In the genomic region with DNA sequence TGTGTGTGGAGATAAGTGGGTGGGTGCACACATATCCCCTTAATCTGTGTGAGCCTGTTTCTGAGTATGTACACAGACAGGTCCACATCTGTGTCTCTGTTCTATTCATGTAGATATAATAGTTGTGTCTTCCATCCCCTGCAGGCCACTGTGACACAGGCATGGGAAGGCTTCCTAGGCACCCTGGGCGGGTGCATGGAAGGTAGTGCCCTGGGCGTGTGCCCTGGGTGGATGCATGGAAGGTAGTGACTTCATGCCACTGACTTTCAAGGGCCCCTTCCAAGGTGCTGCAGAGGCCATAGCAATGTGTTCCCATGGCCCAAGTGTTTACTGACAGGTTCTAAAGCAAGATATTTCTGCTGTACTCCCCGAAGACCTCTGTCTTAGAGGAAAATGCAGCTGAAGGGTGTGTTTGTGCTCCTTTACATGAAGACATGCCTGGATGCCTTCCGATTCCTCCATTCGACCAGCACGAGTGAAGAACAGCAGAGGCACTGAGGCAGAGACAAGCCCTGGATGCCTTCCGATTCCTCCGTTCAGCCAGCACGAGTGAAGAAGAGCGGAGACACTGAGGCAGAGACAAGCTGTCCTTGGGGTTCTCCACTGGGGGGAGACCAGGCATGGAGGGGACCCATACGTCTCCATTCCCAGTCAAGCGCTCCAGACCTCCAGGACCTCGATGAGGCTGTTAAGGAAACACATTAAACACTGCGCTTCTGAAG, we compare ENCODE assay signal across 28 cellular contexts.
"Had no signal": no experiment of that assay in that cellular context is flagged by ENCODE, and none has a peak within 500 bp of the region (broad histone marks: within the 10 kb centered on the region; RNA-seq: fewer than 3 reads in every experiment).

No MANE protein-coding gene starts in this region.

- H3K4me1 ChIP-seq: left lung, lower lobe of right lung, testis, transverse colon had no signal

- H3K36me3 Mint-ChIP-seq: activated naive CD4-positive, alpha-beta T cell treated with anti-CD3 and anti-CD28 coated beads, Interleukin-2, amount 50 U/mL, for 24 hours; immature natural killer cell; natural killer cell treated with Interleukin-12 subunit alpha and Interleukin-12 subunit beta and Interleukin-15 and Interleukin-18, amount 100 ng/mL, for 72 hours had no signal

- H3K27ac Mint-ChIP-seq: activated naive CD8-positive, alpha-beta T cell treated with anti-CD3 and anti-CD28 coated beads, Interleukin-2, amount 50 U/mL, for 24 hours; immature natural killer cell; natural killer cell treated with Interleukin-12 subunit alpha and Interleukin-12 subunit beta and Interleukin-15 and Interleukin-18, amount 100 ng/mL, for 72 hours; T-helper 1 cell treated with Interleukin-12 subunit alpha and Interleukin-12 subunit beta and Interleukin-4 antibody, amounts not matched to agents 30 μg/mL and 1 μg/mL, for 36 hours had no signal

- DNase-seq: activated CD4-positive, alpha-beta T cell treated with anti-CD3 and anti-CD28 coated beads for 4 hours; activated CD4-positive, alpha-beta T cell treated with anti-CD3 and anti-CD28 coated beads, Interleukin-2, amount 50 U/mL, for 4 hours; activated gamma-delta T cell treated with Interleukin-2 at 50 U/mL for 16 hours; activated naive CD8-positive, alpha-beta T cell treated with anti-CD3 and anti-CD28 coated beads, Interleukin-2, amount 50 U/mL, for 24 hours; amygdala; central memory CD4-positive, alpha-beta T cell; dermis blood vessel endothelial cell; effector CD8-positive, alpha-beta T cell; immature natural killer cell; kidney glomerular epithelial cell; lower lobe of right lung; mesenchymal stem cell; SK-N-SH; stimulated activated naive CD4-positive, alpha-beta T cell; SW 1271; T-helper 9 cell; testis; transverse colon had no signal

- H3K9me3 ChIP-seq: left lung, lower lobe of right lung, SK-N-SH, testis, transverse colon had no signal

- H3K27me3 ChIP-seq: hepatocyte, left lung, testis, transverse colon had no signal

- H3K9me3 Mint-ChIP-seq: activated naive CD8-positive, alpha-beta T cell treated with anti-CD3 and anti-CD28 coated beads, Interleukin-2, amount 50 U/mL, for 24 hours; natural killer cell treated with Interleukin-12 subunit alpha and Interleukin-12 subunit beta and Interleukin-15 and Interleukin-18, amount 100 ng/mL, for 72 hours; T-helper 1 cell treated with Interleukin-12 subunit alpha and Interleukin-12 subunit beta and Interleukin-4 antibody, amounts not matched to agents 30 μg/mL and 1 μg/mL, for 36 hours had no signal

- H3K4me3 ChIP-seq: hepatocyte, left lung, lower lobe of right lung, testis, transverse colon had no signal

- H3K27me3 Mint-ChIP-seq: activated naive CD4-positive, alpha-beta T cell treated with anti-CD3 and anti-CD28 coated beads, Interleukin-2, amount 50 U/mL, for 24 hours; activated naive CD8-positive, alpha-beta T cell treated with anti-CD3 and anti-CD28 coated beads, Interleukin-2, amount 50 U/mL, for 24 hours had no signal

- ATAC-seq: activated naive CD8-positive, alpha-beta T cell treated with anti-CD3 and anti-CD28 coated beads, Interleukin-2, amount 50 U/mL, for 24 hours; left lung; lower lobe of right lung had no signal

- H3K4me1 Mint-ChIP-seq: activated naive CD4-positive, alpha-beta T cell treated with anti-CD3 and anti-CD28 coated beads, Interleukin-2, amount 50 U/mL, for 24 hours; activated naive CD8-positive, alpha-beta T cell treated with anti-CD3 and anti-CD28 coated beads, Interleukin-2, amount 50 U/mL, for 24 hours; immature natural killer cell had no signal

- H3K27ac ChIP-seq: epithelial cell of prostate, hepatocyte, left lung, lower lobe of right lung, testis, transverse colon, VCaP had no signal

- H3K4me3 Mint-ChIP-seq: activated naive CD4-positive, alpha-beta T cell treated with anti-CD3 and anti-CD28 coated beads, Interleukin-2, amount 50 U/mL, for 24 hours; activated naive CD8-positive, alpha-beta T cell treated with anti-CD3 and anti-CD28 coated beads, Interleukin-2, amount 50 U/mL, for 24 hours; immature natural killer cell; natural killer cell treated with Interleukin-12 subunit alpha and Interleukin-12 subunit beta and Interleukin-15 and Interleukin-18, amount 100 ng/mL, for 72 hours; T-helper 1 cell treated with Interleukin-12 subunit alpha and Interleukin-12 subunit beta and Interleukin-4 antibody, amounts not matched to agents 30 μg/mL and 1 μg/mL, for 36 hours had no signal

- FAIRE-seq: endometrium, frontal cortex, TTC549 had no signal

- H3K36me3 ChIP-seq: left lung, lower lobe of right lung, transverse colon had no signal
